In the genomic region with DNA sequence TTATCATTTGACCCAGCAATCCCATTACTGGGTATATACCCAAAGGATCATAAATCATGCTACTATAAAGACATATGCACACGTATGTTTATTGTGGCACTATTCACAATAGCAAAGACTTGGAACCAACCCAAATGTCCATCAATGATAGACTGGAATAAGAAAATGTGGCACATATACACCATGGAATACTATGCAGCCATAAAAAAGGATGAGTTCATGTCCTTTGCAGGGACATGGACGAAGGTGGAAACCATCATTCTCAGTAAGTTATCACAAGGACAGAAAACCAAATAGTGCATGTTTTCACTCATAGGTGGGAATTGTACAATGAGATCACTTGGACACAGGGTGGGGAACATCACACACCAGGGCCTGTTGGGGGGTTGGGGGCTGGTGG, we compare ENCODE assay signal across 7 cellular contexts. TPM values are rescaled to one million over a fixed set of nuclear protein-coding genes. Genes with fewer than 3 reads are reported as not detected.
"Had no signal": no experiment of that assay in that cellular context is flagged by ENCODE, and none has a peak within 500 bp of the region (broad histone marks: within the 10 kb centered on the region; RNA-seq: fewer than 3 reads in every experiment).

No MANE protein-coding gene starts in this region.

RNA-seq across cellular contexts. Expression of a gene that starts 22.4 kb away (rescaled TPM):
- total RNA-seq: activated naive CD4-positive, alpha-beta T cell treated with anti-CD3 and anti-CD28 coated beads, Interleukin-2, amount 50 U/mL, for 72 hours; activated naive CD8-positive, alpha-beta T cell treated with anti-CD3 and anti-CD28 coated beads, Interleukin-2, amount 10 ng/mL, durations not matched to agents 7 days and 5 days; activated T-cell treated with anti-CD3 and anti-CD28 coated beads, Interleukin-2, amount 50 U/mL, for 4 hours; activated T-helper 1 cell treated with anti-CD3 and anti-CD28 coated beads, Interleukin-12 subunit alpha, Interleukin-12 subunit beta, Interleukin-2, Interleukin-4 antibody, amounts not matched to agents 30 ng/mL and 10 ng/mL and 1 ng/mL, durations not matched to agents 14 hours and 24 hours and 36 hours; ascending aorta; body of pancreas; cardiac muscle cell had no signal

RNA-seq across cellular contexts. Expression of a gene that starts 51.2 kb away (rescaled TPM):
- total RNA-seq: ascending aorta had no signal
